Comparison of ENCODE assay signal across 16 cellular contexts in genomic region chr5:159149085-159149484, GRCh38. TPM values are rescaled to one million over a fixed set of nuclear protein-coding genes. Genes with fewer than 3 reads are reported as not detected.
DNase-seq lines count a peak whose midpoint lies in the region; ATAC-seq and TF ChIP-seq lines count a peak whose summit lies in the region.
"Had no signal": no experiment of that assay in that cellular context is flagged by ENCODE, and none has a peak within 500 bp of the region (broad histone marks: within the 10 kb centered on the region; RNA-seq: fewer than 3 reads in every experiment).

No MANE protein-coding gene starts in this region.

- BruUV-seq in MCF 10A (replicated peaks; lab: Mats Ljungman, UMichigan), result no TSS peak
- no TSS peak for BruUV-seq in mammary epithelial cell (replicated peaks; lab: Mats Ljungman, UMichigan)

- in situ Hi-C loops in mammary epithelial cell (cut with MboI; ENCODE audit: low sequenced_read_pairs in 2 of 2), result no loop called here

- POLR2A ChIA-PET in MCF 10A (lab: Yijun Ruan, JAX), result interaction anchor here (1.0 kb wide), 1 partner anchor 1381 kb away, joined by 3 read pairs; no protein-coding TSS in a partner anchor

- CTCF ChIA-PET in MCF 10A (lab: Yijun Ruan, JAX) (interaction anchor here (0.6 to 3.2 kb wide), 4 partner anchors 8 to 168 kb away, joined by 3 to 24 read pairs (median 6); no protein-coding TSS in a partner anchor), mammary epithelial cell (lab: Charles Lee; ENCODE audit: low non-redundant PET) (no interaction called here)

- intact Hi-C loops in MCF 10A (cut with micrococcal nuclease), result no loop called here
- intact Hi-C loops in mammary epithelial cell (cut with micrococcal nuclease), result no loop called here

- H3K27ac Mint-ChIP-seq in MCF 10A (ENCODE audit: low read depth, unreplicated experiment) (no peak overlapping the region), type B pancreatic cell (no peak overlapping the region)
- H3K27ac Mint-ChIP-seq: B cell; CD4-positive, CD25-positive, alpha-beta regulatory T cell; CD8-positive, alpha-beta T cell had no signal

- no peaks in the 10 kb centered on the region for H3K36me3 ChIP-seq in mammary epithelial cell (ENCODE audit: insufficient read depth, low read length)
- no peaks in the 10 kb centered on the region for H3K36me3 ChIP-seq in RWPE2 (ENCODE audit: low read depth)
- H3K36me3 ChIP-seq: HAP-1 had no signal

- H3K27me3 ChIP-seq in mammary epithelial cell (ENCODE audit: insufficient read depth, low read length) (no peaks in the 10 kb centered on the region), RWPE2 (ENCODE audit: insufficient read depth, poor library complexity, severe bottlenecking) (peaks cover 1% of the 10 kb centered on the region)
- H3K27me3 ChIP-seq: BLaER1 had no signal

- peaks cover 11% of the 10 kb centered on the region for H3K9me3 Mint-ChIP-seq in MCF 10A (ENCODE audit: unreplicated experiment)
- H3K9me3 Mint-ChIP-seq in type B pancreatic cell, result no peaks in the 10 kb centered on the region
- H3K9me3 Mint-ChIP-seq: CD8-positive, alpha-beta T cell had no signal

- no peak for TF ChIP-seq CTCF in MCF 10A (IDR thresholded peaks at IDR 0.05; ENCODE audit: unreplicated experiment)
- TF ChIP-seq CTCF in mammary epithelial cell (conservative IDR thresholded peaks at IDR 0.05 in 1 of 2, IDR thresholded peaks at IDR 0.05 in 1 of 2; ENCODE audit: extremely low read depth in 1 of 2, insufficient read depth in 1 of 2, low read depth in 1 of 2, low read length in 2 of 2), result no peak
- TF ChIP-seq CTCF in RWPE2 (IDR thresholded peaks at IDR 0.05; ENCODE audit: poor library complexity, severe bottlenecking), result no peak
- TF ChIP-seq CTCF in type B pancreatic cell (conservative IDR thresholded peaks at IDR 0.05), result no peak

- H3K79me2 ChIP-seq in mammary epithelial cell (ENCODE audit: insufficient read depth, low read length), result no peaks in the 10 kb centered on the region

- H3K27me3 Mint-ChIP-seq in MCF 10A (ENCODE audit: insufficient read depth, unreplicated experiment) (peaks cover 11% of the 10 kb centered on the region), type B pancreatic cell (peaks cover 19% of the 10 kb centered on the region)
- H3K27me3 Mint-ChIP-seq: B cell had no signal

- H3K4me3 Mint-ChIP-seq in MCF 10A (ENCODE audit: unreplicated experiment) (no peak overlapping the region), type B pancreatic cell (no peak overlapping the region)
- H3K4me3 Mint-ChIP-seq: B cell; CD4-positive, CD25-positive, alpha-beta regulatory T cell; CD8-positive, alpha-beta T cell had no signal

- dilution Hi-C loops in mammary epithelial cell (cut with HindIII; ENCODE audit: low sequenced_read_pairs), result no loop called here

- H3K9ac ChIP-seq in mammary epithelial cell (ENCODE audit: insufficient read depth, low read length), result no peak overlapping the region
- H3K9ac ChIP-seq: BLaER1 had no signal

- H3K36me3 Mint-ChIP-seq in MCF 10A (ENCODE audit: insufficient read depth, unreplicated experiment) (peaks cover 40% of the 10 kb centered on the region), type B pancreatic cell (no peaks in the 10 kb centered on the region)
- H3K36me3 Mint-ChIP-seq: CD4-positive, CD25-positive, alpha-beta regulatory T cell; CD8-positive, alpha-beta T cell had no signal

- DNase-seq in MCF 10A (ENCODE audit: unreplicated experiment), result peak; percentile 31
- DNase-seq in mammary epithelial cell, result no peak
- DNase-seq in RWPE2 (ENCODE audit: low spot score), result no peak
- peak; percentile 61 for DNase-seq in myocyte (ENCODE audit: low read depth)
- no peak for DNase-seq in AG08395 (ENCODE audit: low spot score)
- no peak for DNase-seq in type B pancreatic cell (ENCODE audit: extremely low spot score, unreplicated experiment)
- DNase-seq: Caco-2; CD4-positive, CD25-positive, alpha-beta regulatory T cell; CD8-positive, alpha-beta T cell; DMS153; DND-41; GOT3 had no signal

- H3K4me1 ChIP-seq in mammary epithelial cell (ENCODE audit: insufficient read depth, low read length) (no peaks in the 10 kb centered on the region), RWPE2 (ENCODE audit: insufficient read depth, poor library complexity, severe bottlenecking) (no peaks in the 10 kb centered on the region)
- H3K4me1 ChIP-seq: BLaER1, Caco-2, HAP-1 had no signal

- H2AFZ ChIP-seq in mammary epithelial cell (ENCODE audit: low read depth, low read length), result no peak overlapping the region

- H3K4me3 ChIP-seq in mammary epithelial cell (replicated peaks in 1 of 3; ENCODE audit: insufficient read depth in 1 of 3, low read depth in 2 of 3, low read length in 3 of 3) (no peak overlapping the region), RWPE2 (ENCODE audit: severe bottlenecking) (no peak overlapping the region)
- H3K4me3 ChIP-seq: BLaER1, HAP-1 had no signal

- no peaks in the 10 kb centered on the region for H4K20me1 ChIP-seq in mammary epithelial cell (ENCODE audit: insufficient read depth, low read length)
- H4K20me1 ChIP-seq: BLaER1 had no signal

- WGBS in mammary epithelial cell (ENCODE audit: low coverage, missing lambda C conversion rate), result 87% methylated on average over 7 of the region's 7 CpGs

- H3K9me3 ChIP-seq in mammary epithelial cell (replicated peaks; ENCODE audit: insufficient read depth, low read length), result no peaks in the 10 kb centered on the region
- no peaks in the 10 kb centered on the region for H3K9me3 ChIP-seq in RWPE2 (ENCODE audit: severe bottlenecking)
- H3K9me3 ChIP-seq: BLaER1, Caco-2 had no signal

- no peaks in the 10 kb centered on the region for H3K4me1 Mint-ChIP-seq in MCF 10A (ENCODE audit: insufficient read depth, unreplicated experiment)
- no peaks in the 10 kb centered on the region for H3K4me1 Mint-ChIP-seq in type B pancreatic cell (ENCODE audit: unreplicated experiment)
- H3K4me1 Mint-ChIP-seq: CD4-positive, CD25-positive, alpha-beta regulatory T cell had no signal

- no peak overlapping the region for H3K4me2 ChIP-seq in mammary epithelial cell (ENCODE audit: insufficient read depth, low read depth, low read length)
- H3K4me2 ChIP-seq: BLaER1 had no signal

- no peak overlapping the region for H3K27ac ChIP-seq in mammary epithelial cell (ENCODE audit: insufficient read depth, low read depth, low read length)
- no peak overlapping the region for H3K27ac ChIP-seq in RWPE2 (ENCODE audit: poor library complexity, severe bottlenecking)
- H3K27ac ChIP-seq: BLaER1, C4-2B had no signal

- peak; percentile 18; the same call in 1 of the 3 replicates for ATAC-seq in RWPE2 (ENCODE audit: low read depth)
- ATAC-seq: CD8-positive, alpha-beta T cell had no signal

RNA-seq across cellular contexts. Expression of gene EBF1, which starts 49.4 kb away (rescaled TPM):
- total RNA-seq in MCF 10A (2022) (1.0 and 2.0 TPM in 2 replicates), mammary epithelial cell (under 1 TPM in 1 of 2 donors, not detected in 1; under 0.01 TPM), myocyte (4.9 and 5.5 TPM in 2 replicates), type B pancreatic cell (ENCODE audit: low replicate concordance) (2.2 and 73.2 TPM in 2 replicates)
- polyA plus RNA-seq in mammary epithelial cell, result not detected
- not detected for polyA minus RNA-seq in mammary epithelial cell
- 7.0 TPM for polyA plus RNA-seq in myocyte (2012)
- total RNA-seq: Caco-2 had no signal

Comparison
In these comparisons a context has a peak if more than half of its experiments do, and no peak if none do; other contexts are left out.
1. DNase-seq: peak in MCF 10A (single experiment) and myocyte (single experiment); none in mammary epithelial cell (single experiment), RWPE2 (single experiment), AG08395 (single experiment) and type B pancreatic cell (single experiment).